In the genomic region with DNA sequence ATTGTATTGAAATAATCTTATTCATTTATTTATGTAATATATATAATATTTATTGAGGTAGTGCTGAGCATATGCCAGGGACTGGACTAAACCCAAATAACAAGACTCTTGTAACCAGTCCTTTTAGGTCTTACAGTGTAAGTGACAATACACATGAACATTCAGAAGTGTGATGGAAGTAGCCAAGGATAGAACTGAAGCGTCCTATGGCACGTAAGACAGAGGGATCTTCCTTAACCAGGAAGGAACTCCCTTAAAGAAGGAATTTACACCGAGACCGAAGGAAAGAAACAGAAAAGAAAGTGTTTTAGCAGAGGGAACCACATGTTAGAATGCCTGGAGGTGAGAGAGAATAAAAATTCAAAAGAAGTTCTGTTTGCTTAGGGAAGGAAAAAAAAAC, we compare ENCODE assay signal across 12 cellular contexts. TPM values are rescaled to one million over a fixed set of nuclear protein-coding genes. Genes with fewer than 3 reads are reported as not detected.
DNase-seq lines count a peak whose midpoint lies in the region; ATAC-seq, FAIRE-seq and TF ChIP-seq lines count a peak whose summit lies in the region.
"Had no signal": no experiment of that assay in that cellular context is flagged by ENCODE, and none has a peak within 500 bp of the region (broad histone marks: within the 10 kb centered on the region; RNA-seq: fewer than 3 reads in every experiment).

No MANE protein-coding gene starts in this region.

- H3K27me3 ChIP-seq in SK-N-SH (ENCODE audit: insufficient read depth): peaks cover 3% of the 10 kb centered on the region; the same call in 1 of the 2 replicates
- H3K27me3 ChIP-seq: BE2C had no signal

- POLR2A ChIA-PET in SK-N-SH (lab: Yijun Ruan, JAX): no interaction called here

- no peaks in the 10 kb centered on the region for H3K27me3 Mint-ChIP-seq in osteocyte (ENCODE audit: unreplicated experiment)

- 5% methylated on average over 4 of the region's 4 CpGs for WGBS in SK-N-SH (ENCODE audit: low lambda C conversion rate)

- peaks cover 11% of the 10 kb centered on the region for H3K9me3 Mint-ChIP-seq in osteocyte (ENCODE audit: unreplicated experiment)

- H3K36me3 ChIP-seq in SK-N-SH (replicated peaks in 1 of 2; ENCODE audit: control insufficient read depth in 1 of 2, insufficient read depth in 2 of 2, low read length in 1 of 2): no peaks in the 10 kb centered on the region
- H3K36me3 ChIP-seq: BE2C had no signal

- H4K20me1 ChIP-seq in SK-N-SH (ENCODE audit: insufficient read depth): no peaks in the 10 kb centered on the region

- H3K4me3 Mint-ChIP-seq in osteocyte (ENCODE audit: unreplicated experiment): peak overlapping the region; percentile 51
- H3K4me3 Mint-ChIP-seq: natural killer cell treated with Interleukin-12 subunit alpha and Interleukin-12 subunit beta and Interleukin-15 and Interleukin-18, amount 100 ng/mL, for 72 hours had no signal

- TF ChIP-seq EP300 in SK-N-SH (IDR thresholded peaks at IDR 0.05; ENCODE audit: borderline replicate concordance in 1 of 2, low read depth in 1 of 2, low read length in 1 of 2): no peak

- peak overlapping the region; percentile 78; the same call in 1 of the 2 replicates for H2AFZ ChIP-seq in SK-N-SH (ENCODE audit: low read depth)

- TF ChIP-seq RAD21 in SK-N-SH (IDR thresholded peaks at IDR 0.05; ENCODE audit: low read length): no peak

- H3K27ac Mint-ChIP-seq in osteocyte (ENCODE audit: unreplicated experiment): peak overlapping the region; percentile 96
- H3K27ac Mint-ChIP-seq: natural killer cell treated with Interleukin-12 subunit alpha and Interleukin-12 subunit beta and Interleukin-15 and Interleukin-18, amount 100 ng/mL, for 72 hours had no signal

- no peaks in the 10 kb centered on the region for H3K36me3 Mint-ChIP-seq in osteocyte (ENCODE audit: unreplicated experiment)
- H3K36me3 Mint-ChIP-seq: natural killer cell treated with Interleukin-12 subunit alpha and Interleukin-12 subunit beta and Interleukin-15 and Interleukin-18, amount 100 ng/mL, for 72 hours had no signal

- no peak overlapping the region for H3K9ac ChIP-seq in SK-N-SH

- TF ChIP-seq CTCF in SK-N-SH (IDR thresholded peaks at IDR 0.05): no peak
- TF ChIP-seq CTCF in fibroblast of villous mesenchyme (IDR thresholded peaks at IDR 0.05; ENCODE audit: insufficient read depth, low read depth, low read length): no peak
- TF ChIP-seq CTCF in osteocyte (IDR thresholded peaks at IDR 0.05): no peak

- H3K27ac ChIP-seq in SK-N-SH (ENCODE audit: low read depth in 2 of 2, low read length in 1 of 2): peak overlapping the region; percentile 18 to 47; a peak in 3 of 4 replicates

- peaks cover 0 to 8% of the 10 kb centered on the region in 2 experiments; a peak in 1 of 4 replicates for H3K4me1 ChIP-seq in SK-N-SH (ENCODE audit: control insufficient read depth in 1 of 2, insufficient read depth in 2 of 2, low read depth in 1 of 2, low read length in 1 of 2)
- H3K4me1 ChIP-seq: BE2C had no signal

- H3K4me2 ChIP-seq in SK-N-SH: peak overlapping the region; percentile 50; the same call in 1 of the 2 replicates

- ATAC-seq in GM21723 (IDR thresholded peaks at IDR 0.05; ENCODE audit: unreplicated experiment): no peak
- ATAC-seq in GM18511 (IDR thresholded peaks at IDR 0.05; ENCODE audit: unreplicated experiment): no peak
- ATAC-seq: natural killer cell treated with Interleukin-12 subunit alpha and Interleukin-12 subunit beta and Interleukin-15 and Interleukin-18, amount 100 ng/mL, for 72 hours had no signal

- no peak for FAIRE-seq in GM19239 (lab: Jason Lieb, UNC)

- H3K4me3 ChIP-seq in SK-N-SH (ENCODE audit: low read depth in 2 of 2, low read length in 1 of 2) (no peak overlapping the region), fibroblast of villous mesenchyme (ENCODE audit: low read depth, low read length) (peak overlapping the region; percentile 9)

- peak; percentile 21 for DNase-seq in Daoy (ENCODE audit: low read depth)
- no peak for DNase-seq in SK-N-SH
- no peak for DNase-seq in fibroblast of villous mesenchyme (ENCODE audit: low read depth)
- no peak for DNase-seq in osteocyte (ENCODE audit: extremely low spot score, unreplicated experiment)
- DNase-seq in GM19239 (ENCODE audit: insufficient read length, low spot score): no peak
- DNase-seq in stimulated activated CD4-positive, alpha-beta T cell treated with anti-CD3 and anti-CD28 coated beads, Interleukin-2, amount 100 ng/mL, for 24 hours: no peak
- DNase-seq: BE2C, Kasumi-1, NCI-H2171 had no signal

- H3K9me3 ChIP-seq in SK-N-SH: no peaks in the 10 kb centered on the region
- H3K9me3 ChIP-seq: BE2C had no signal

- H3F3A ChIP-seq in SK-N-SH (replicated peaks; ENCODE audit: insufficient read depth): no peaks in the 10 kb centered on the region

- H3K9me2 ChIP-seq in SK-N-SH: no peaks in the 10 kb centered on the region

- H3K4me1 Mint-ChIP-seq in osteocyte (ENCODE audit: unreplicated experiment): peaks cover 21% of the 10 kb centered on the region

- CTCF ChIA-PET in SK-N-SH (lab: Yijun Ruan, JAX): interaction anchor here (1.1 kb wide), 1 partner anchor 144 kb away, joined by 3 read pairs; no protein-coding TSS in a partner anchor

- H3K79me2 ChIP-seq in SK-N-SH (ENCODE audit: insufficient read depth): no peaks in the 10 kb centered on the region

TF ChIP-seq in SK-N-SH, 30 proteins besides CTCF, POLR2A, EP300 and RAD21:
- TF ChIP-seq FOXJ3 (CRISPR knock-in tag; IDR thresholded peaks at IDR 0.05): no peak
- TF ChIP-seq, protein P1, sequence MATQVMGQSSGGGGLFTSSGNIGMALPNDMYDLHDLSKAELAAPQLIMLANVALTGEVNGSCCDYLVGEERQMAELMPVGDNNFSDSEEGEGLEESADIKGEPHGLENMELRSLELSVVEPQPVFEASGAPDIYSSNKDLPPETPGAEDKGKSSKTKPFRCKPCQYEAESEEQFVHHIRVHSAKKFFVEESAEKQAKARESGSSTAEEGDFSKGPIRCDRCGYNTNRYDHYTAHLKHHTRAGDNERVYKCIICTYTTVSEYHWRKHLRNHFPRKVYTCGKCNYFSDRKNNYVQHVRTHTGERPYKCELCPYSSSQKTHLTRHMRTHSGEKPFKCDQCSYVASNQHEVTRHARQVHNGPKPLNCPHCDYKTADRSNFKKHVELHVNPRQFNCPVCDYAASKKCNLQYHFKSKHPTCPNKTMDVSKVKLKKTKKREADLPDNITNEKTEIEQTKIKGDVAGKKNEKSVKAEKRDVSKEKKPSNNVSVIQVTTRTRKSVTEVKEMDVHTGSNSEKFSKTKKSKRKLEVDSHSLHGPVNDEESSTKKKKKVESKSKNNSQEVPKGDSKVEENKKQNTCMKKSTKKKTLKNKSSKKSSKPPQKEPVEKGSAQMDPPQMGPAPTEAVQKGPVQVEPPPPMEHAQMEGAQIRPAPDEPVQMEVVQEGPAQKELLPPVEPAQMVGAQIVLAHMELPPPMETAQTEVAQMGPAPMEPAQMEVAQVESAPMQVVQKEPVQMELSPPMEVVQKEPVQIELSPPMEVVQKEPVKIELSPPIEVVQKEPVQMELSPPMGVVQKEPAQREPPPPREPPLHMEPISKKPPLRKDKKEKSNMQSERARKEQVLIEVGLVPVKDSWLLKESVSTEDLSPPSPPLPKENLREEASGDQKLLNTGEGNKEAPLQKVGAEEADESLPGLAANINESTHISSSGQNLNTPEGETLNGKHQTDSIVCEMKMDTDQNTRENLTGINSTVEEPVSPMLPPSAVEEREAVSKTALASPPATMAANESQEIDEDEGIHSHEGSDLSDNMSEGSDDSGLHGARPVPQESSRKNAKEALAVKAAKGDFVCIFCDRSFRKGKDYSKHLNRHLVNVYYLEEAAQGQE (IDR thresholded peaks at IDR 0.05; ENCODE audit: low read depth, low read length): no peak
TF ChIP-seq in SK-N-SH: peak in this region for 0.

RNA-seq across cellular contexts. Expression of a gene that starts 23.6 kb away (rescaled TPM):
- total RNA-seq in Daoy (2014; rRNA removed; shearing (Covaris generic)): 5.3 and 7.3 TPM in 2 replicates
- polyA plus RNA-seq in SK-N-SH (2012; rRNA removed): 0.82 and 1.8 TPM in 2 replicates
- 2.4 and 2.6 TPM in 2 replicates for polyA plus RNA-seq in SK-N-SH (2012; cell fraction: cytosol; rRNA removed)
- 1.4 and 2.0 TPM in 2 replicates for polyA plus RNA-seq in SK-N-SH (2012; cell fraction: nucleus; rRNA removed)
- total RNA-seq in fibroblast of villous mesenchyme (3.5 and 14.2 TPM in 2 replicates), osteocyte (41.4 and 43.8 TPM in 2 replicates)
- total RNA-seq: natural killer cell treated with Interleukin-12 subunit alpha and Interleukin-12 subunit beta and Interleukin-15 and Interleukin-18, amount 100 ng/mL, for 72 hours had no signal

RNA-seq across cellular contexts. Expression of a gene that starts 42.1 kb away (rescaled TPM):
- total RNA-seq in Daoy (2014; rRNA removed; shearing (Covaris generic)): 0.21 and 0.74 TPM in 2 replicates
- polyA plus RNA-seq in SK-N-SH (2012; rRNA removed): 0.02 TPM in 2 replicates
- 0.05 and 0.10 TPM in 2 replicates for polyA plus RNA-seq in SK-N-SH (2012; cell fraction: cytosol; rRNA removed)
- polyA plus RNA-seq in SK-N-SH (2012; cell fraction: nucleus; rRNA removed): 0.02 TPM in 1 of 2 replicates, not detected in the other
- total RNA-seq in fibroblast of villous mesenchyme (under 0.01 and 0.43 TPM in 2 replicates), osteocyte (not detected in 2 replicates)
- total RNA-seq: natural killer cell treated with Interleukin-12 subunit alpha and Interleukin-12 subunit beta and Interleukin-15 and Interleukin-18, amount 100 ng/mL, for 72 hours had no signal
